14 cellular contexts compared by ENCODE assay signal in genomic region chr17:45364531-45365390, GRCh38. TPM values are rescaled to one million over a fixed set of nuclear protein-coding genes. Genes with fewer than 3 reads are reported as not detected.
A peak's percentile ranks its signal among the peaks of the same experiment; 100 is the strongest.
DNase-seq lines count a peak whose midpoint lies in the region; ATAC-seq, FAIRE-seq and TF ChIP-seq lines count a peak whose summit lies in the region.
"Had no signal": no experiment of that assay in that cellular context is flagged by ENCODE, and none has a peak within 500 bp of the region (broad histone marks: within the 10 kb centered on the region; RNA-seq: fewer than 3 reads in every experiment).

No MANE protein-coding gene starts in this region.

- H3K4me3 Mint-ChIP-seq in osteocyte (ENCODE audit: unreplicated experiment), result no peak overlapping the region
- H3K4me3 Mint-ChIP-seq: activated naive CD8-positive, alpha-beta T cell treated with anti-CD3 and anti-CD28 coated beads, Interleukin-2, amount 50 U/mL, for 24 hours had no signal

- CTCF ChIA-PET in H1 (lab: Charles Lee; ENCODE audit: partially characterized antibody), result interaction anchor here (0.6 to 2.8 kb wide), 18 partner anchors 10 to 407 kb away, joined by 3 to 14 read pairs (median 4); no protein-coding TSS in a partner anchor
- CTCF ChIA-PET in PC-9 (lab: Charles Lee), result no interaction called here

- H3K14ac ChIP-seq in H1 (ENCODE audit: insufficient read length), result no peak overlapping the region

- no peaks in the 10 kb centered on the region for H3K36me3 Mint-ChIP-seq in osteocyte (ENCODE audit: unreplicated experiment)

- H4K91ac ChIP-seq in H1 (replicated peaks; ENCODE audit: insufficient read length, low read length), result peak overlapping the region; percentile 99

- H3K27me3 ChIP-seq in H1 (replicated peaks in 1 of 4; ENCODE audit: control insufficient read depth in 3 of 4, extremely low read depth in 1 of 4, insufficient read depth in 3 of 4, low read length in 3 of 4), result no peaks in the 10 kb centered on the region; a peak in 2 of 7 replicates
- H3K27me3 ChIP-seq in gastrocnemius medialis, result no peaks in the 10 kb centered on the region
- no peaks in the 10 kb centered on the region for H3K27me3 ChIP-seq in PC-9 (ENCODE audit: insufficient read depth, low read depth)
- H3K27me3 ChIP-seq: esophagus squamous epithelium had no signal

- peak overlapping the region; percentile 53; the same call in 1 of the 2 replicates for H4K8ac ChIP-seq in H1 (ENCODE audit: extremely low read depth, insufficient read depth, low read length)

- peak overlapping the region; percentile 66 for H3K56ac ChIP-seq in H1 (replicated peaks; ENCODE audit: insufficient read length, low read depth, low read length)

- peak in 1 of 2 experiments; percentile 30; a peak in 1 of 3 replicates for TF ChIP-seq EP300 in H1 (IDR thresholded peaks at IDR 0.05; ENCODE audit: borderline replicate concordance in 1 of 2, low read depth in 2 of 2, low read length in 2 of 2)

- no peak overlapping the region for H2AFZ ChIP-seq in H1 (ENCODE audit: low read length)
- H2AFZ ChIP-seq in PC-9, result no peak overlapping the region

- H2BK15ac ChIP-seq in H1 (ENCODE audit: low read length), result peak overlapping the region; percentile 53; the same call in 1 of the 2 replicates

- TF ChIP-seq CTCF in H1 (IDR thresholded peaks at IDR 0.05; ENCODE audit: control extremely low read depth in 1 of 3, insufficient read depth in 1 of 3, low read depth in 1 of 3, low read length in 3 of 3) (peak in 1 of 3 experiments; percentile 31; a peak in 1 of 4 replicates), osteocyte (IDR thresholded peaks at IDR 0.05) (no peak), gastrocnemius medialis (IDR thresholded peaks at IDR 0.05 in 4 of 5, conservative IDR thresholded peaks at IDR 0.05 in 1 of 5) (no peak), PC-9 (conservative IDR thresholded peaks at IDR 0.05) (no peak)

- H3K27ac Mint-ChIP-seq in osteocyte (ENCODE audit: unreplicated experiment), result peak overlapping the region; percentile 50
- H3K27ac Mint-ChIP-seq: activated naive CD8-positive, alpha-beta T cell treated with anti-CD3 and anti-CD28 coated beads, Interleukin-2, amount 50 U/mL, for 24 hours had no signal

- H3K9ac ChIP-seq in H1 (replicated peaks in 1 of 4; ENCODE audit: extremely low read depth in 1 of 4, low read depth in 3 of 4, low read length in 3 of 4), result peak overlapping the region in 3 of 4 experiments; percentile 28 to 42 (median 42); a peak in 3 of 7 replicates

- H2AK5ac ChIP-seq in H1 (ENCODE audit: low read depth, low read length), result peak overlapping the region; percentile 94; the same call in 1 of the 2 replicates

- peak; percentile 95 for FAIRE-seq in H1 (lab: Jason Lieb, UNC)
- FAIRE-seq: A204.1 had no signal

- peak; percentile 22 for DNase-seq in DMS79 treated with DMSO at 0.1 percent for 48 hours (lab: John Stamatoyannopoulos, UW)
- no peak for DNase-seq in DMS79 (lab: John Stamatoyannopoulos, UW)
- DNase-seq in NCI-H2107 treated with DMSO at 0.1 percent for 48 hours (lab: John Stamatoyannopoulos, UW; ENCODE audit: unreplicated experiment), result peak; percentile 68
- peak; percentile 75 to 89 for DNase-seq in H1 (ENCODE audit: low read depth in 1 of 2, low spot score in 2 of 2)
- no peak for DNase-seq in osteocyte (ENCODE audit: extremely low spot score, unreplicated experiment)
- DNase-seq in OCI-M1 (lab: John Stamatoyannopoulos, UW), result no peak
- no peak for DNase-seq in gastrocnemius medialis
- no peak for DNase-seq in PC-9
- DNase-seq: activated naive CD8-positive, alpha-beta T cell treated with anti-CD3 and anti-CD28 coated beads, Interleukin-2, amount 50 U/mL, for 24 hours; esophagus squamous epithelium; naive B cell; NCI-H524 treated with DMSO at 0.1 percent for 48 hours; stimulated activated CD4-positive, alpha-beta T cell treated with anti-CD3 and anti-CD28 coated beads, Interleukin-2, amount 100 ng/mL, for 48 hours had no signal

- H3K18ac ChIP-seq in H1 (ENCODE audit: extremely low read depth, low read length), result peak overlapping the region; percentile 98

- H3K4ac ChIP-seq in H1 (replicated peaks; ENCODE audit: insufficient read length, low read depth, low read length), result peak overlapping the region; percentile 87

- H2BK120ac ChIP-seq in H1 (replicated peaks; ENCODE audit: low read depth, low read length), result peak overlapping the region; percentile 98

- H3K4me1 Mint-ChIP-seq in osteocyte (ENCODE audit: unreplicated experiment), result peaks cover 40% of the 10 kb centered on the region
- H3K4me1 Mint-ChIP-seq: activated naive CD8-positive, alpha-beta T cell treated with anti-CD3 and anti-CD28 coated beads, Interleukin-2, amount 50 U/mL, for 24 hours had no signal

- no peaks in the 10 kb centered on the region for H4K20me1 ChIP-seq in H1 (replicated peaks in 1 of 2; ENCODE audit: control insufficient read depth in 1 of 2, insufficient read depth in 2 of 2, low read length in 2 of 2)
- no peaks in the 10 kb centered on the region for H4K20me1 ChIP-seq in PC-9 (ENCODE audit: insufficient read depth)

- no peaks in the 10 kb centered on the region for H3K23me2 ChIP-seq in H1 (ENCODE audit: low read depth, low read length)

- H2BK20ac ChIP-seq in H1 (ENCODE audit: low read length), result peak overlapping the region; percentile 94

- in situ Hi-C loops in gastrocnemius medialis (cut with MboI; ENCODE audit: low sequenced_read_pairs in 4 of 4), result no loop called here

- peak overlapping the region; percentile 99 for H2BK12ac ChIP-seq in H1 (ENCODE audit: low read depth, low read length)

- no TSS peak for BruUV-seq in PC-9 (replicated peaks; lab: Mats Ljungman, UMichigan)

- H3K4me2 ChIP-seq in H1 (ENCODE audit: insufficient read depth in 1 of 2, low read depth in 2 of 2, low read length in 2 of 2), result peak overlapping the region; percentile 20 to 53
- no peak overlapping the region for H3K4me2 ChIP-seq in PC-9

- H3K27me3 Mint-ChIP-seq in osteocyte (ENCODE audit: unreplicated experiment), result no peaks in the 10 kb centered on the region

- peak overlapping the region; percentile 82 for H4K5ac ChIP-seq in H1 (ENCODE audit: insufficient read length, low read depth, low read length)

- no peaks in the 10 kb centered on the region for H3K9me2 ChIP-seq in PC-9 (ENCODE audit: insufficient read depth)

- WGBS in H1 (ENCODE audit: extremely low coverage in 1 of 2, insufficient coverage in 1 of 2, insufficient read length in 1 of 2, insufficient replicate concordance in 2 of 2, low coverage in 1 of 2, low lambda C conversion rate in 2 of 2, missing lambda C conversion rate in 1 of 2), 2 experiments, result 44% methylated on average over 17 of the region's 17 CpGs; no CpG with 5 or more reads in 1 of the 2 experiments

- H3K9me3 ChIP-seq in H1 (ENCODE audit: insufficient read depth in 2 of 2, low read depth in 1 of 2, low read length in 1 of 2) (no peaks in the 10 kb centered on the region), gastrocnemius medialis (no peaks in the 10 kb centered on the region), PC-9 (ENCODE audit: insufficient read depth, low read depth) (no peaks in the 10 kb centered on the region; the same call in 1 of the 2 replicates)
- H3K9me3 ChIP-seq: esophagus squamous epithelium had no signal

- POLR2A ChIA-PET in H1 (lab: Charles Lee; ENCODE audit: partially characterized antibody), result interaction anchor here (1.0 to 2.9 kb wide), 6 partner anchors 10 to 216 kb away, joined by 3 to 15 read pairs (median 4); partner anchors contain the start of genes HEXIM1 and MAP3K14
- POLR2A ChIA-PET in PC-9 (lab: Charles Lee; ENCODE audit: unreplicated experiment), result interaction anchor here (0.5 kb wide), 1 partner anchor 113 kb away, joined by 22 read pairs; no protein-coding TSS in a partner anchor

- TF ChIP-seq POLR2A in H1 (IDR thresholded peaks at IDR 0.05; ENCODE audit: control extremely low read depth in 1 of 2, low read depth in 2 of 2, low read length in 2 of 2) (peak; percentile 42 to 62), gastrocnemius medialis (IDR thresholded peaks at IDR 0.05) (no peak)

- ATAC-seq in gastrocnemius medialis, result no peak
- ATAC-seq: activated naive CD8-positive, alpha-beta T cell treated with anti-CD3 and anti-CD28 coated beads, Interleukin-2, amount 50 U/mL, for 24 hours had no signal

- H2BK5ac ChIP-seq in H1 (ENCODE audit: low read depth, low read length), result peak overlapping the region; percentile 97

- intact Hi-C loops in gastrocnemius medialis (cut with DNase I; ENCODE audit: low total_unique reads) (no loop called here), PC-9 (cut with micrococcal nuclease; ENCODE audit: unreplicated experiment) (no loop called here)

- H3K79me1 ChIP-seq in H1 (ENCODE audit: low read depth, low read length), result no peaks in the 10 kb centered on the region

- H3F3A ChIP-seq in PC-9 (ENCODE audit: insufficient read depth, low read depth), result peaks cover 4% of the 10 kb centered on the region; the same call in 1 of the 2 replicates

- H3K27ac ChIP-seq in H1 (ENCODE audit: low read depth, low read length) (peak overlapping the region; percentile 84; the same call in 1 of the 2 replicates), gastrocnemius medialis (no peak overlapping the region), PC-9 (no peak overlapping the region)
- H3K27ac ChIP-seq: esophagus squamous epithelium had no signal

- no peaks in the 10 kb centered on the region for H3K9me3 Mint-ChIP-seq in osteocyte (ENCODE audit: unreplicated experiment)
- H3K9me3 Mint-ChIP-seq: activated naive CD8-positive, alpha-beta T cell treated with anti-CD3 and anti-CD28 coated beads, Interleukin-2, amount 50 U/mL, for 24 hours had no signal

- H3K36me3 ChIP-seq in H1 (ENCODE audit: control insufficient read depth in 2 of 4, insufficient read depth in 4 of 4, low read length in 3 of 4) (no peaks in the 10 kb centered on the region), gastrocnemius medialis (no peaks in the 10 kb centered on the region), PC-9 (ENCODE audit: low read depth) (no peaks in the 10 kb centered on the region)
- H3K36me3 ChIP-seq: esophagus squamous epithelium had no signal

- peak overlapping the region in 1 of 4 experiments; percentile 36; a peak in 1 of 8 replicates for H3K4me3 ChIP-seq in H1 (ENCODE audit: extremely low read depth in 1 of 4, insufficient read depth in 2 of 4, low read depth in 3 of 4, low read length in 4 of 4)
- no peak overlapping the region for H3K4me3 ChIP-seq in gastrocnemius medialis
- no peak overlapping the region for H3K4me3 ChIP-seq in PC-9
- H3K4me3 ChIP-seq: esophagus squamous epithelium had no signal

- H3K79me2 ChIP-seq in H1 (ENCODE audit: control insufficient read depth in 1 of 2, insufficient read depth in 2 of 2, low read length in 2 of 2) (no peaks in the 10 kb centered on the region), PC-9 (ENCODE audit: low read depth) (no peaks in the 10 kb centered on the region)

- H3K4me1 ChIP-seq in H1 (replicated peaks in 1 of 4; ENCODE audit: control insufficient read depth in 3 of 4, insufficient read depth in 4 of 4, low read length in 3 of 4), result peaks cover 5 to 18% (median 10%) of the 10 kb centered on the region in 4 experiments
- peaks cover 0 to 6% of the 10 kb centered on the region in 2 donors for H3K4me1 ChIP-seq in gastrocnemius medialis
- H3K4me1 ChIP-seq in PC-9 (replicated peaks; ENCODE audit: insufficient read depth), result peaks cover 14% of the 10 kb centered on the region

- H3K23ac ChIP-seq in H1 (ENCODE audit: insufficient read length), result no peak overlapping the region

- peak; percentile 10 to 33; a peak in 2 of 4 replicates for TF ChIP-seq RAD21 in H1 (IDR thresholded peaks at IDR 0.05 in 1 of 2, conservative IDR thresholded peaks at IDR 0.05 in 1 of 2; ENCODE audit: low read depth in 2 of 2, low read length in 2 of 2)

RNA-seq across cellular contexts. Expression of gene MAP3K14, which starts 47.9 kb away (rescaled TPM):
- total RNA-seq in H1 (2021; fragmentation: NEBNext Ultra II Directional; extraction: Animal tissue kit (Norgen Biotek cat#: 25700)), result 6.1 and 6.7 TPM in 2 replicates
- 5.2 and 6.4 TPM in 2 replicates for polyA plus RNA-seq in H1 (2011; rRNA removed)
- 4.3 TPM for polyA plus RNA-seq in H1 (2011; cell fraction: cytosol; rRNA removed)
- polyA plus RNA-seq in H1 (2011; cell fraction: nucleus; rRNA removed), result 9.5 TPM
- polyA plus RNA-seq in H1 (2012, experiment 1 of 2), result 5.2 to 7.2 TPM (median 7.0 TPM) in 4 replicates
- 6.0 TPM for polyA plus RNA-seq in H1 (2012, experiment 2 of 2)
- 3.5 TPM for polyA plus RNA-seq in H1 (2013, experiment 1 of 2)
- polyA plus RNA-seq in H1 (2013, experiment 2 of 2), result 3.3 TPM
- polyA minus RNA-seq in H1 (2011; rRNA and poly(A)+ RNA removed), result 3.9 and 4.4 TPM in 2 replicates
- 3.0 TPM for polyA minus RNA-seq in H1 (2011; cell fraction: cytosol; rRNA and poly(A)+ RNA removed)
- 5.4 TPM for polyA minus RNA-seq in H1 (2011; cell fraction: nucleus; rRNA and poly(A)+ RNA removed)
- total RNA-seq in osteocyte (12.7 and 13.2 TPM in 2 replicates), gastrocnemius medialis (10 to 100 TPM; 18.0 to 62.8 (median 34.0) TPM), PC-9 (2021) (58.3 and 72.4 TPM in 2 replicates)

Comparison
In these comparisons a context has a peak if more than half of its experiments do, and no peak if none do; other contexts are left out.
1. DNase-seq: peak in DMS79 treated with DMSO at 0.1 percent for 48 hours (single experiment), NCI-H2107 treated with DMSO at 0.1 percent for 48 hours (single experiment) and H1 (2 of 2); none in DMS79 (single experiment), osteocyte (single experiment), OCI-M1 (single experiment), gastrocnemius medialis (0 of 2) and PC-9 (0 of 2).
2. POLR2A ChIP-seq: peak in H1 (2 of 2); none in gastrocnemius medialis (0 of 2).